In genomic region chr6:160247457-160247883, GRCh38 we compare ENCODE assay signal across 30 cellular contexts. TPM values are rescaled to one million over a fixed set of nuclear protein-coding genes. Genes with fewer than 3 reads are reported as not detected.
DNase-seq lines count a peak whose midpoint lies in the region; ATAC-seq and TF ChIP-seq lines count a peak whose summit lies in the region.
"Had no signal": no experiment of that assay in that cellular context is flagged by ENCODE, and none has a peak within 500 bp of the region (broad histone marks: within the 10 kb centered on the region; RNA-seq: fewer than 3 reads in every experiment).

No MANE protein-coding gene starts in this region.

- no peak overlapping the region for H2BK12ac ChIP-seq in neuronal stem cell (ENCODE audit: low read length)

- no peak overlapping the region for H3K4me2 ChIP-seq in neuronal stem cell (ENCODE audit: insufficient read depth, low read length, poor library complexity, severe bottlenecking)
- H3K4me2 ChIP-seq: neural progenitor cell had no signal

- no peak overlapping the region for H2AK5ac ChIP-seq in neuronal stem cell (ENCODE audit: low read depth, low read length)

- no peak overlapping the region for H2BK15ac ChIP-seq in neuronal stem cell (ENCODE audit: low read length)

- H3K27me3 ChIP-seq in neuronal stem cell (ENCODE audit: control insufficient read depth in 3 of 3, insufficient read depth in 3 of 3, low read depth in 1 of 3, low read length in 3 of 3): no peaks in the 10 kb centered on the region
- no peaks in the 10 kb centered on the region for H3K27me3 ChIP-seq in Peyer's patch
- H3K27me3 ChIP-seq: ascending aorta, foreskin keratinocyte, neural progenitor cell had no signal

- H3K9ac ChIP-seq in neuronal stem cell (ENCODE audit: low read depth, low read length, poor library complexity): no peak overlapping the region
- H3K9ac ChIP-seq: neural progenitor cell had no signal

- H2BK120ac ChIP-seq in neuronal stem cell (ENCODE audit: low read depth, low read length): no peak overlapping the region

- no peak overlapping the region for H4K91ac ChIP-seq in neuronal stem cell (ENCODE audit: low read depth, low read length, poor library complexity)

- no peak overlapping the region for H3K4ac ChIP-seq in neuronal stem cell (ENCODE audit: low read length)

- H3K27ac ChIP-seq in neuronal stem cell (replicated peaks; ENCODE audit: low read length) (no peak overlapping the region), Peyer's patch (no peak overlapping the region)
- H3K27ac ChIP-seq: ascending aorta, C4-2B, foreskin keratinocyte, neural progenitor cell, VCaP had no signal

- in situ Hi-C loops in ACHN (cut with HindIII; ENCODE audit: low pct_ligation_motif_present, low pct_unique_long_range_greater_than_20kb, low sequenced_read_pairs): no loop called here

- no peaks in the 10 kb centered on the region for H3K79me1 ChIP-seq in neuronal stem cell (ENCODE audit: low read depth, low read length)

- peak; percentile 23 for DNase-seq in ACHN
- peak; percentile 17 for DNase-seq in NCI-H226
- DNase-seq in fibroblast of pulmonary artery (ENCODE audit: low read depth): peak; percentile 21
- DNase-seq in neuronal stem cell (ENCODE audit: low spot score): no peak
- no peak for DNase-seq in NCI-H446 (lab: John Stamatoyannopoulos, UW)
- no peak for DNase-seq in Peyer's patch
- DNase-seq: activated CD4-positive, alpha-beta T cell treated with anti-CD3 and anti-CD28 coated beads, Interleukin-2, amount 10 ng/mL, durations not matched to agents 24 days and 14 days; activated naive CD4-positive, alpha-beta T cell treated with anti-CD3 and anti-CD28 coated beads for 36 hours; activated T-cell treated with anti-CD3 and anti-CD28 coated beads, Interleukin-2, amount 50 U/mL, for 72 hours; cerebellar nuclear complex; foreskin keratinocyte; hippocampal formation; immature natural killer cell; NCI-H1105; NCI-H2029 treated with DMSO at 0.1 percent for 48 hours; NCI-H2227 treated with DMSO at 0.1 percent for 48 hours; NCI-H774; small intestine; stimulated activated CD4-positive, alpha-beta T cell treated with anti-CD3 and anti-CD28 coated beads, Interleukin-2, amount 100 ng/mL, for 48 hours had no signal

- no peak overlapping the region for H3K18ac ChIP-seq in neuronal stem cell (ENCODE audit: low read length)

- TF ChIP-seq CTCF in fibroblast of pulmonary artery (IDR thresholded peaks at IDR 0.05; ENCODE audit: low read length, missing control alignments) (no peak), Peyer's patch (IDR thresholded peaks at IDR 0.05) (no peak)

- TF ChIP-seq POLR2A in Peyer's patch (IDR thresholded peaks at IDR 0.05): no peak

- H3K9me3 ChIP-seq in neuronal stem cell (replicated peaks in 1 of 2; ENCODE audit: control insufficient read depth in 2 of 2, insufficient read depth in 1 of 2, low read depth in 1 of 2, low read length in 2 of 2) (no peaks in the 10 kb centered on the region), Peyer's patch (no peaks in the 10 kb centered on the region)
- H3K9me3 ChIP-seq: ascending aorta had no signal

- H2BK5ac ChIP-seq in neuronal stem cell (ENCODE audit: low read length): no peak overlapping the region

- H3K14ac ChIP-seq in neuronal stem cell (ENCODE audit: low read length): no peak overlapping the region

- no peak overlapping the region for H3K23ac ChIP-seq in neuronal stem cell (ENCODE audit: low read depth, low read length, poor library complexity)

- H3K4me1 ChIP-seq in neuronal stem cell (ENCODE audit: control insufficient read depth in 2 of 2, insufficient read depth in 1 of 2, low read depth in 1 of 2, low read length in 2 of 2): peaks cover 0 to 3% of the 10 kb centered on the region in 2 donors
- no peaks in the 10 kb centered on the region for H3K4me1 ChIP-seq in Peyer's patch

- no CpG with 5 or more reads among the region's 3 CpGs for WGBS in neuronal stem cell (ENCODE audit: extremely low coverage in 2 of 2, insufficient read length in 2 of 2, insufficient replicate concordance in 1 of 2), 2 donors

- H3K4me3 ChIP-seq in fibroblast of pulmonary artery (replicated peaks; ENCODE audit: low read depth, low read length): no peak overlapping the region
- no peak overlapping the region for H3K4me3 ChIP-seq in neuronal stem cell (ENCODE audit: low read length in 2 of 2)
- H3K4me3 ChIP-seq in Peyer's patch: no peak overlapping the region
- H3K4me3 ChIP-seq: ascending aorta, GM12878, lung, neural progenitor cell had no signal

- ATAC-seq in GM18870 (IDR thresholded peaks at IDR 0.05; ENCODE audit: unreplicated experiment) (no peak), HG03097 (IDR thresholded peaks at IDR 0.05; ENCODE audit: low FRiP score, unreplicated experiment) (no peak)
- ATAC-seq: activated T-cell treated with anti-CD3 and anti-CD28 coated beads, Interleukin-2, amount 50 U/mL, for 72 hours; foreskin keratinocyte; GM12878; stimulated activated effector memory CD8-positive, alpha-beta T cell treated with anti-CD3 and anti-CD28 coated beads, Interleukin-12 subunit alpha, Interleukin-12 subunit beta, amount 100 ng/mL, for 72 hours had no signal

- H4K8ac ChIP-seq in neuronal stem cell (ENCODE audit: low read depth, low read length): no peak overlapping the region

- no peaks in the 10 kb centered on the region for H3K36me3 ChIP-seq in neuronal stem cell (replicated peaks in 1 of 2; ENCODE audit: control insufficient read depth in 2 of 2, insufficient read depth in 2 of 2, low read length in 2 of 2)
- no peaks in the 10 kb centered on the region for H3K36me3 ChIP-seq in Peyer's patch
- H3K36me3 ChIP-seq: ascending aorta, neural progenitor cell had no signal

- H2AFZ ChIP-seq in neuronal stem cell (ENCODE audit: low read length): peak overlapping the region; percentile 51

RNA-seq across cellular contexts. Expression of gene SLC22A2, which starts 11.2 kb away (rescaled TPM):
- not detected for polyA plus RNA-seq in neuronal stem cell (2013, experiment 1 of 2)
- polyA plus RNA-seq in neuronal stem cell (2013, experiment 2 of 2): not detected
- total RNA-seq in Peyer's patch: not detected
- total RNA-seq: activated CD4-positive, alpha-beta T cell treated with anti-CD3 and anti-CD28 coated beads, Interleukin-2, amount 10 ng/mL, durations not matched to agents 24 days and 14 days; activated naive CD4-positive, alpha-beta T cell treated with anti-CD3 and anti-CD28 coated beads for 36 hours; activated T-cell treated with anti-CD3 and anti-CD28 coated beads, Interleukin-2, amount 50 U/mL, for 72 hours; ascending aorta; foreskin keratinocyte; GM12878; lung; progenitor cell of endocrine pancreas had no signal
- polyA plus RNA-seq: AG04450, foreskin keratinocyte, immature natural killer cell, lung, small intestine had no signal

Comparison
In these comparisons a context has a peak if more than half of its experiments do, and no peak if none do; other contexts are left out.
1. DNase-seq: peak in ACHN (single experiment), NCI-H226 (single experiment) and fibroblast of pulmonary artery (single experiment); none in neuronal stem cell (single experiment), NCI-H446 (0 of 2) and Peyer's patch (0 of 3).